In genomic region chr21:46124083-46124925, GRCh38 we compare ENCODE assay signal across 20 cellular contexts. TPM values are rescaled to one million over a fixed set of nuclear protein-coding genes. Genes with fewer than 3 reads are reported as not detected.
DNase-seq lines count a peak whose midpoint lies in the region; ATAC-seq, FAIRE-seq and TF ChIP-seq lines count a peak whose summit lies in the region.
"Had no signal": no experiment of that assay in that cellular context is flagged by ENCODE, and none has a peak within 500 bp of the region (broad histone marks: within the 10 kb centered on the region; RNA-seq: fewer than 3 reads in every experiment).

No MANE protein-coding gene starts in this region.

- intact Hi-C loops in ovary (cut with DNase I) = no loop called here
- intact Hi-C loops in activated CD4-positive, alpha-beta memory T cell treated with anti-CD3 and anti-CD28 coated beads for 36 hours (cut with micrococcal nuclease) = no loop called here

- H3K27me3 ChIP-seq in ovary = no peaks in the 10 kb centered on the region

- H3K36me3 ChIP-seq in ovary = no peaks in the 10 kb centered on the region

- no peaks in the 10 kb centered on the region for H3K4me1 Mint-ChIP-seq in activated CD4-positive, alpha-beta memory T cell treated with anti-CD3 and anti-CD28 coated beads for 36 hours (ENCODE audit: low read depth)
- H3K4me1 Mint-ChIP-seq in activated CD4-positive, alpha-beta memory T cell treated with anti-CD3 and anti-CD28 coated beads, Interleukin-2, amount 10 ng/mL, durations not matched to agents 7 days and 5 days = no peaks in the 10 kb centered on the region
- H3K4me1 Mint-ChIP-seq: activated CD4-positive, alpha-beta T cell treated with anti-CD3 and anti-CD28 coated beads for 36 hours had no signal

- H3K36me3 Mint-ChIP-seq in activated CD4-positive, alpha-beta memory T cell treated with anti-CD3 and anti-CD28 coated beads for 36 hours = no peaks in the 10 kb centered on the region
- H3K36me3 Mint-ChIP-seq in activated CD4-positive, alpha-beta memory T cell treated with anti-CD3 and anti-CD28 coated beads, Interleukin-2, amount 10 ng/mL, durations not matched to agents 7 days and 5 days (ENCODE audit: low read depth) = no peaks in the 10 kb centered on the region
- H3K36me3 Mint-ChIP-seq: memory B cell had no signal

- no peak for TF ChIP-seq POLR2A in GM12892 (IDR thresholded peaks at IDR 0.05; ENCODE audit: low read depth, low read length)
- no peak for TF ChIP-seq POLR2A in ovary (IDR thresholded peaks at IDR 0.05)

- H3K27ac Mint-ChIP-seq in activated CD4-positive, alpha-beta memory T cell treated with anti-CD3 and anti-CD28 coated beads for 36 hours = no peak overlapping the region
- H3K27ac Mint-ChIP-seq in activated CD4-positive, alpha-beta memory T cell treated with anti-CD3 and anti-CD28 coated beads, Interleukin-2, amount 10 ng/mL, durations not matched to agents 7 days and 5 days = no peak overlapping the region
- H3K27ac Mint-ChIP-seq: activated CD4-positive, alpha-beta T cell treated with anti-CD3 and anti-CD28 coated beads for 36 hours; activated T-helper 2 cell treated with anti-CD3 and anti-CD28 coated beads, Interferon-gamma antibody, Interleukin-2, Interleukin-4, amounts not matched to agents 10 μg/mL and 5 μg/mL and 100 μg/mL, durations not matched to agents 14 hours and 24 hours and 36 hours; CD8-positive, alpha-beta T cell; memory B cell had no signal

- WGBS in ovary, 3 donors = 87 to 90% (median 89%) methylated on average over 13 to 16 of the region's 16 CpGs

- H3K27me3 Mint-ChIP-seq in activated CD4-positive, alpha-beta memory T cell treated with anti-CD3 and anti-CD28 coated beads for 36 hours = no peaks in the 10 kb centered on the region
- H3K27me3 Mint-ChIP-seq in activated CD4-positive, alpha-beta memory T cell treated with anti-CD3 and anti-CD28 coated beads, Interleukin-2, amount 10 ng/mL, durations not matched to agents 7 days and 5 days = no peaks in the 10 kb centered on the region
- H3K27me3 Mint-ChIP-seq: activated CD4-positive, alpha-beta T cell treated with anti-CD3 and anti-CD28 coated beads for 36 hours had no signal

- no peak overlapping the region for H3K27ac ChIP-seq in ovary

- no peak for TF ChIP-seq EP300 in ovary (IDR thresholded peaks at IDR 0.05)

- H3K9me3 ChIP-seq in ovary = no peaks in the 10 kb centered on the region

- CTCF ChIA-PET in activated CD4-positive, alpha-beta memory T cell treated with anti-CD3 and anti-CD28 coated beads for 36 hours (lab: Charles Lee) = no interaction called here
- CTCF ChIA-PET in activated CD4-positive, alpha-beta memory T cell treated with anti-CD3 and anti-CD28 coated beads, Interleukin-2, amount 10 ng/mL, durations not matched to agents 7 days and 5 days (lab: Charles Lee) = no interaction called here

- no peak for FAIRE-seq in GM12892 (lab: Jason Lieb, UNC)
- FAIRE-seq: RCC 7860 had no signal

- no peak for ATAC-seq in GM21717 (IDR thresholded peaks at IDR 0.05; ENCODE audit: unreplicated experiment)
- ATAC-seq: activated CD4-positive, alpha-beta T cell treated with anti-CD3 and anti-CD28 coated beads for 36 hours; CD8-positive, alpha-beta T cell had no signal

- H3K4me3 ChIP-seq in fibroblast of mammary gland (ENCODE audit: control insufficient read depth, low read depth, low read length) = no peak overlapping the region
- no peak overlapping the region for H3K4me3 ChIP-seq in ovary

- H3K9me3 Mint-ChIP-seq in activated CD4-positive, alpha-beta memory T cell treated with anti-CD3 and anti-CD28 coated beads for 36 hours = no peaks in the 10 kb centered on the region
- H3K9me3 Mint-ChIP-seq in activated CD4-positive, alpha-beta memory T cell treated with anti-CD3 and anti-CD28 coated beads, Interleukin-2, amount 10 ng/mL, durations not matched to agents 7 days and 5 days = no peaks in the 10 kb centered on the region
- H3K9me3 Mint-ChIP-seq: activated T-helper 2 cell treated with anti-CD3 and anti-CD28 coated beads, Interferon-gamma antibody, Interleukin-2, Interleukin-4, amounts not matched to agents 10 μg/mL and 5 μg/mL and 100 μg/mL, durations not matched to agents 14 hours and 24 hours and 36 hours; CD8-positive, alpha-beta T cell had no signal

- POLR2A ChIA-PET in activated CD4-positive, alpha-beta memory T cell treated with anti-CD3 and anti-CD28 coated beads for 36 hours (lab: Charles Lee) = no interaction called here
- POLR2A ChIA-PET in activated CD4-positive, alpha-beta memory T cell treated with anti-CD3 and anti-CD28 coated beads, Interleukin-2, amount 10 ng/mL, durations not matched to agents 7 days and 5 days (lab: Charles Lee) = no interaction called here

- DNase-seq in AG20443 (ENCODE audit: low spot score) = peak; percentile 11
- DNase-seq in GM12892 (ENCODE audit: insufficient read length) = peak; percentile 25
- DNase-seq in fibroblast of mammary gland (ENCODE audit: low read depth) = peak; percentile 8
- peak; percentile 9 to 41 (median 18) for DNase-seq in ovary
- DNase-seq in superior temporal gyrus (ENCODE audit: extremely low spot score) = no peak
- DNase-seq in activated CD4-positive, alpha-beta memory T cell treated with anti-CD3 and anti-CD28 coated beads for 36 hours = no peak
- DNase-seq in activated CD4-positive, alpha-beta memory T cell treated with anti-CD3 and anti-CD28 coated beads, Interleukin-2, amount 10 ng/mL, durations not matched to agents 7 days and 5 days = no peak
- DNase-seq: effector CD8-positive, alpha-beta T cell; foreskin fibroblast; Karpas-422; NCI-H1694 treated with DMSO at 0.1 percent for 48 hours; NCI-H524 treated with DMSO at 0.1 percent for 48 hours; occipital lobe had no signal

- H3K4me3 Mint-ChIP-seq in activated CD4-positive, alpha-beta memory T cell treated with anti-CD3 and anti-CD28 coated beads for 36 hours = no peak overlapping the region
- no peak overlapping the region for H3K4me3 Mint-ChIP-seq in activated CD4-positive, alpha-beta memory T cell treated with anti-CD3 and anti-CD28 coated beads, Interleukin-2, amount 10 ng/mL, durations not matched to agents 7 days and 5 days
- H3K4me3 Mint-ChIP-seq: activated CD4-positive, alpha-beta T cell treated with anti-CD3 and anti-CD28 coated beads for 36 hours; CD8-positive, alpha-beta T cell; memory B cell had no signal

- TF ChIP-seq CTCF in fibroblast of mammary gland (conservative IDR thresholded peaks at IDR 0.05; ENCODE audit: control insufficient read depth, insufficient read depth, low read depth, low read length) = no peak
- TF ChIP-seq CTCF in ovary (IDR thresholded peaks at IDR 0.05) = no peak

- H3K4me1 ChIP-seq in ovary (ENCODE audit: insufficient read depth) = no peaks in the 10 kb centered on the region

RNA-seq across cellular contexts. Expression of gene COL6A2, which starts 26.4 kb away (rescaled TPM):
- 0.28 TPM for polyA plus RNA-seq in GM12892 (2012; ENCODE audit: missing spikeins)
- total RNA-seq in ovary = 1,000 to 10,000 TPM in 1 of 7 donors, 100 to 1,000 TPM in 6; 222 to 1,092 (median 831) TPM
- polyA plus RNA-seq in ovary = 100 to 1,000 TPM in 1 of 2 donors, 10 to 100 TPM in 1; 50.9 to 818 TPM
- 1 to 10 TPM; 4.3 to 4.8 TPM for total RNA-seq in activated CD4-positive, alpha-beta memory T cell treated with anti-CD3 and anti-CD28 coated beads for 36 hours
- 1 to 10 TPM; 1.1 to 1.6 TPM for total RNA-seq in activated CD4-positive, alpha-beta memory T cell treated with anti-CD3 and anti-CD28 coated beads, Interleukin-2, amount 10 ng/mL, durations not matched to agents 7 days and 5 days

RNA-seq across cellular contexts. Expression of gene FTCD, which starts 31.1 kb away (rescaled TPM):
- 1.3 TPM for polyA plus RNA-seq in GM12892 (2012; ENCODE audit: missing spikeins)
- total RNA-seq in ovary = 1 to 10 TPM in 5 of 7 donors, under 1 TPM in 2; 0.83 to 7.5 (median 3.8) TPM
- 1 to 10 TPM in 1 of 2 donors, not detected in 1; 3.5 TPM for polyA plus RNA-seq in ovary
- total RNA-seq in activated CD4-positive, alpha-beta memory T cell treated with anti-CD3 and anti-CD28 coated beads for 36 hours = under 1 TPM in 1 of 2 experiments, not detected in 1; 0.22 TPM
- under 1 TPM in 1 of 2 experiments, not detected in 1; 0.18 TPM for total RNA-seq in activated CD4-positive, alpha-beta memory T cell treated with anti-CD3 and anti-CD28 coated beads, Interleukin-2, amount 10 ng/mL, durations not matched to agents 7 days and 5 days
- total RNA-seq: occipital lobe; T-helper 1 cell treated with Interleukin-12 subunit alpha and Interleukin-12 subunit beta and Interleukin-4 antibody, amounts not matched to agents 30 ng/mL and 1 ng/mL, for 36 hours had no signal

RNA-seq across cellular contexts. Expression of gene SPATC1L, which starts 60.0 kb away (rescaled TPM):
- polyA plus RNA-seq in GM12892 (2012; ENCODE audit: missing spikeins) = 3.8 TPM
- 10 to 100 TPM in 5 of 7 donors, 1 to 10 TPM in 2; 7.2 to 21.1 (median 14.9) TPM for total RNA-seq in ovary
- polyA plus RNA-seq in ovary = 10 to 100 TPM in 1 of 2 donors, 1 to 10 TPM in 1; 2.8 to 21.3 TPM
- 1 to 10 TPM; 5.7 to 6.7 TPM for total RNA-seq in activated CD4-positive, alpha-beta memory T cell treated with anti-CD3 and anti-CD28 coated beads for 36 hours
- total RNA-seq in activated CD4-positive, alpha-beta memory T cell treated with anti-CD3 and anti-CD28 coated beads, Interleukin-2, amount 10 ng/mL, durations not matched to agents 7 days and 5 days = 1 to 10 TPM; 4.2 to 4.4 TPM

Comparison
In these comparisons a context has a peak if more than half of its experiments do, and no peak if none do; other contexts are left out.
1. DNase-seq: peak in AG20443 (single experiment), GM12892 (single experiment), fibroblast of mammary gland (single experiment) and ovary (5 of 5); none in superior temporal gyrus (single experiment), activated CD4-positive, alpha-beta memory T cell treated with anti-CD3 and anti-CD28 coated beads for 36 hours (single experiment) and activated CD4-positive, alpha-beta memory T cell treated with anti-CD3 and anti-CD28 coated beads, Interleukin-2, amount 10 ng/mL, durations not matched to agents 7 days and 5 days (single experiment).
2. RNA of gene COL6A2, which starts 26.4 kb away (total RNA-seq): 222 to 1,092 TPM in ovary; 4.3 to 4.8 TPM in activated CD4-positive, alpha-beta memory T cell treated with anti-CD3 and anti-CD28 coated beads for 36 hours and 1.1 to 1.6 TPM in activated CD4-positive, alpha-beta memory T cell treated with anti-CD3 and anti-CD28 coated beads, Interleukin-2, amount 10 ng/mL, durations not matched to agents 7 days and 5 days; every median in the first group is over 10 times any median in the second.